22 cellular contexts compared by ENCODE assay signal in the genomic region with DNA sequence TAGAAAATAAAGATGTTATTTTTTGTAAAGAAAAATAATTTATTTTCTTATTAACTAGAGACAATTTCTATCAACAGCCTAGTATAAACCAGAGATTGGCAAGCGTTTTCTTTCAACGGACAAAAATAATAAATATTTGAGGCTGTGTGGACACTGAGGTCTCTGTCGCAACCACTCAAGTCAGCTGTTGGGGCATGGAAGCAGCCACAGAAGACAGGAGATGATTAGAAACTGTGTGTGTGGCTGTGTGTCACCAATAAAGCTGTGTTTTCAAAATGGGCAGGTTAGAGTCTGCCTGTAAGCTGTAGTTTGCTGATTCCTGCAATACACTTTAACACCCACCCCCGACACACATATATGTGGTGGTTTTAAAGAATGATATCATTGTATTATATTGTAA.
DNase-seq lines count a peak whose midpoint lies in the region; ATAC-seq and TF ChIP-seq lines count a peak whose summit lies in the region.
"Had no signal": no experiment of that assay in that cellular context is flagged by ENCODE, and none has a peak within 500 bp of the region (broad histone marks: within the 10 kb centered on the region; RNA-seq: fewer than 3 reads in every experiment).

No MANE protein-coding gene starts in this region.

- intact Hi-C loops in heart left ventricle (cut with DNase I) (no loop called here), sciatic nerve (cut with DNase I) (no loop called here), gastrocnemius medialis (cut with DNase I; ENCODE audit: low total_unique reads) (no loop called here)

- H3K27me3 ChIP-seq in heart left ventricle (no peaks in the 10 kb centered on the region), gastrocnemius medialis (no peaks in the 10 kb centered on the region)
- H3K27me3 ChIP-seq: stomach had no signal

- in situ Hi-C loops in gastrocnemius medialis (cut with MboI; ENCODE audit: low sequenced_read_pairs in 4 of 4): no loop called here

- H3K36me3 ChIP-seq in heart left ventricle (no peaks in the 10 kb centered on the region), gastrocnemius medialis (no peaks in the 10 kb centered on the region)
- H3K36me3 ChIP-seq: neural progenitor cell, stomach had no signal

- DNase-seq in DMS153 (lab: John Stamatoyannopoulos, UW): peak; percentile 46
- no peak for DNase-seq in DMS153 treated with DMSO at 0.1 percent for 48 hours (lab: John Stamatoyannopoulos, UW; ENCODE audit: unreplicated experiment)
- DNase-seq in NOMO-1 treated with dmso at 0.1 percent for 144 hours (lab: John Stamatoyannopoulos, UW; ENCODE audit: unreplicated experiment): peak; percentile 68
- peak in 1 of 5 donors; percentile 29 for DNase-seq in heart left ventricle
- DNase-seq in sciatic nerve (ENCODE audit: low spot score): no peak
- no peak for DNase-seq in activated T-cell treated with anti-CD3 and anti-CD28 coated beads for 4 hours
- no peak for DNase-seq in gastrocnemius medialis
- DNase-seq: activated CD4-positive, CD25-positive, alpha-beta regulatory T cell; activated CD8-positive, alpha-beta T cell treated with anti-CD3 and anti-CD28 coated beads for 36 hours; activated naive CD4-positive, alpha-beta T cell; activated T-cell treated with anti-CD3 and anti-CD28 coated beads, Interleukin-2, amount 50 U/mL, for 1 hour; amniotic stem cell; central memory CD4-positive, alpha-beta T cell; COR-L47; NCI-H345; small intestine; stimulated activated CD4-positive, alpha-beta T cell treated with anti-CD3 and anti-CD28 coated beads, Interleukin-4, amount 100 ng/mL, for 1 hour; stomach had no signal

- WGBS in heart left ventricle, 4 donors: 56 to 61% (median 57%) methylated on average over 4 of the region's 4 CpGs

- TF ChIP-seq CTCF in heart left ventricle (IDR thresholded peaks at IDR 0.05) (no peak), gastrocnemius medialis (IDR thresholded peaks at IDR 0.05 in 4 of 5, conservative IDR thresholded peaks at IDR 0.05 in 1 of 5) (no peak)

- TF ChIP-seq POLR2A in heart left ventricle (IDR thresholded peaks at IDR 0.05) (no peak), gastrocnemius medialis (IDR thresholded peaks at IDR 0.05) (no peak)

- H3K9me3 ChIP-seq in heart left ventricle: no peaks in the 10 kb centered on the region
- H3K9me3 ChIP-seq in gastrocnemius medialis: no peaks in the 10 kb centered on the region
- H3K9me3 ChIP-seq: stomach had no signal

- peaks cover 0 to 43% (median 4%) of the 10 kb centered on the region in 12 donors for H3K4me1 ChIP-seq in heart left ventricle
- H3K4me1 ChIP-seq in gastrocnemius medialis: peaks cover 0 to 6% of the 10 kb centered on the region in 2 donors

- ATAC-seq in heart left ventricle (peak; percentile 43 to 77 (median 56)), sciatic nerve (peak; percentile 73), HG03439 (IDR thresholded peaks at IDR 0.05; ENCODE audit: unreplicated experiment) (no peak), gastrocnemius medialis (no peak)
- ATAC-seq: activated CD8-positive, alpha-beta T cell treated with anti-CD3 and anti-CD28 coated beads for 36 hours; HCT116 had no signal

- H3K27ac ChIP-seq in heart left ventricle (peak overlapping the region in 5 of 12 donors; percentile 1 to 23 (median 17)), gastrocnemius medialis (no peak overlapping the region)
- H3K27ac ChIP-seq: 22Rv1, neural progenitor cell, stomach had no signal

- H3K4me3 ChIP-seq in heart left ventricle (no peak overlapping the region), gastrocnemius medialis (no peak overlapping the region)
- H3K4me3 ChIP-seq: neural progenitor cell, stomach had no signal

Comparison
In these comparisons a context has a peak if more than half of its experiments do, and no peak if none do; other contexts are left out.
1. DNase-seq: peak in DMS153 (single experiment) and NOMO-1 treated with dmso at 0.1 percent for 144 hours (single experiment); none in DMS153 treated with DMSO at 0.1 percent for 48 hours (single experiment), sciatic nerve (single experiment), activated T-cell treated with anti-CD3 and anti-CD28 coated beads for 4 hours (single experiment) and gastrocnemius medialis (0 of 2).
2. ATAC-seq: peak in heart left ventricle (4 of 4) and sciatic nerve (single experiment); none in HG03439 (single experiment) and gastrocnemius medialis (0 of 2).